ENCODE assay signal across 1 cellular context in genomic region chr20:45890077-45890996, GRCh38.
A peak's percentile ranks its signal among the peaks of the same experiment; 100 is the strongest.
TF ChIP-seq lines count a peak whose summit lies in the region.

No MANE protein-coding gene starts in this region.

TF ChIP-seq in GM12878, 131 proteins besides CTCF, POLR2A, EP300 and RAD21:
- TF ChIP-seq HDAC2 (IDR thresholded peaks at IDR 0.05), result no peak
- TF ChIP-seq TBL1XR1 (IDR thresholded peaks at IDR 0.05; ENCODE audit: low read depth, low read length), result no peak
- no peak for TF ChIP-seq IRF5 (IDR thresholded peaks at IDR 0.05; ENCODE audit: borderline replicate concordance)
- peak; percentile 44; the same call in 1 of the 2 replicates for TF ChIP-seq SMARCA5 (IDR thresholded peaks at IDR 0.05)
- TF ChIP-seq DPF2 (IDR thresholded peaks at IDR 0.05), result no peak; the same call in 1 of the 2 replicates
- peak; percentile 17; the same call in 1 of the 2 replicates for TF ChIP-seq SMC3 (IDR thresholded peaks at IDR 0.05; ENCODE audit: borderline replicate concordance, low read length)
- TF ChIP-seq ASH2L (IDR thresholded peaks at IDR 0.05; ENCODE audit: borderline replicate concordance, low read depth), result no peak
- no peak for TF ChIP-seq NKRF (conservative IDR thresholded peaks at IDR 0.05)
- no peak for TF ChIP-seq MEF2A (IDR thresholded peaks at IDR 0.05; ENCODE audit: insufficient read depth, low read depth, low read length)
- TF ChIP-seq RAD51 (IDR thresholded peaks at IDR 0.05), result no peak
- peak; percentile 10; the same call in 1 of the 2 replicates for TF ChIP-seq GATAD2B (conservative IDR thresholded peaks at IDR 0.05; ENCODE audit: low read depth)
- TF ChIP-seq RUNX3 (IDR thresholded peaks at IDR 0.05; ENCODE audit: low read length), result no peak
- TF ChIP-seq E2F8 (IDR thresholded peaks at IDR 0.05; ENCODE audit: low read depth, partially characterized antibody), result no peak
- TF ChIP-seq SKIL (IDR thresholded peaks at IDR 0.05; ENCODE audit: low read depth, poor library complexity, severe bottlenecking), result no peak
- no peak for TF ChIP-seq MXI1 (IDR thresholded peaks at IDR 0.05; ENCODE audit: low read depth, low read length)
- no peak for TF ChIP-seq TCF7 (IDR thresholded peaks at IDR 0.05; ENCODE audit: borderline replicate concordance)
- TF ChIP-seq ATF2 (IDR thresholded peaks at IDR 0.05; ENCODE audit: low read length), result no peak
- TF ChIP-seq ZSCAN29 (IDR thresholded peaks at IDR 0.05), result no peak
- peak; percentile 53 for TF ChIP-seq ZNF687 (IDR thresholded peaks at IDR 0.05)
- no peak for TF ChIP-seq CREM (IDR thresholded peaks at IDR 0.05; ENCODE audit: low read depth)
- no peak for TF ChIP-seq ZBTB11 (CRISPR knock-in tag; IDR thresholded peaks at IDR 0.05)
TF ChIP-seq in GM12878: peak in this region for 4.
